ENCODE assay signal across 23 cellular contexts in the genomic region with DNA sequence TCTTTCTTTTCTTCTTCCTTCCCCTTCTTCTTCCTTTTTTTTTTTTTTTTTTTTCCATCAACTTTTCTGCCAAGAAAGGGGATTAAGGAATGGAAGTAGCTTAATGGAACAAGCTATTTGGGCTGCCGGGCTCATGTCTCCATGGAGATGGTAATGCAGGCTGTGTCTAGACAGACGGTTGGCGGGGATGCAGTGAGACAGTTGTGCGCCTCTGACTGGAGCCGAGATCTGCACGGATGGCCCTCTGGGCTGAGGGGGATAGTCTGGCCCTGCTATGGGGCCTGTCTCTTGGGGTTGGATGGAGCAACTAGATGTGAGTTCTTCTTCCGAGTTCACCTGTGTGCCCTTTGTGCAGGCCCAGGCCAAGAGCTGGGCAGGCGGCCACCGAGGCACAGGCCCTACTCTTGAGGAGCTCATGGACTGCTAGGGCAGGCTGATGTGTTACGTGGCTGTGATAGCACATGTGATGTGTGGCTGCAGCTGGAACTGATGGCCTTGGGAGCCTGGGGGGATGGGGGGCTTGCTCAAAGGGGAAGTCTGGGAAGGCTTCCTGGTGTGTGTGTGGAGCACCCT. TPM values are rescaled to one million over a fixed set of nuclear protein-coding genes. Genes with fewer than 3 reads are reported as not detected.
"Had no signal": no experiment of that assay in that cellular context is flagged by ENCODE, and none has a peak within 500 bp of the region (broad histone marks: within the 10 kb centered on the region; RNA-seq: fewer than 3 reads in every experiment).

No MANE protein-coding gene starts in this region.

- DNase-seq: activated CD4-positive, alpha-beta T cell treated with anti-CD3 and anti-CD28 coated beads, Interleukin-2, amount 50 U/mL, for 48 hours; activated CD4-positive, CD25-positive, alpha-beta regulatory T cell treated with anti-CD3 and anti-CD28 coated beads, Interleukin-2, amount 50 U/mL, for 72 hours; activated CD8-positive, alpha-beta memory T cell treated with anti-CD3 and anti-CD28 coated beads, Interleukin-2, amount 10 ng/mL, durations not matched to agents 7 days and 5 days; activated effector memory CD4-positive, alpha-beta T cell treated with Interleukin-2 at 50 U/mL for 16 hours; activated naive CD4-positive, alpha-beta T cell treated with anti-CD3 and anti-CD28 coated beads, Interleukin-2, amount 50 U/mL, for 16 hours; activated T-cell treated with anti-CD3 and anti-CD28 coated beads, Interleukin-2, amount 50 U/mL, for 1 hour; body of pancreas; effector memory CD8-positive, alpha-beta T cell; heart right ventricle; islet precursor cell; stimulated activated CD4-positive, alpha-beta T cell treated with anti-CD3 and anti-CD28 coated beads, Interleukin-4, amount 100 ng/mL, for 4 hours; stimulated activated CD8-positive, alpha-beta memory T cell treated with anti-CD3 and anti-CD28 coated beads, Interleukin-4, amount 100 ng/mL, for 48 hours; stimulated activated naive CD8-positive, alpha-beta T cell treated with anti-CD3 and anti-CD28 coated beads, Interleukin-15, Interleukin-2, amounts not matched to agents 100 U/mL and 50 U/mL, for 24 hours; T-cell; T-helper 9 cell; trophoblast cell had no signal

- H3K4me3 ChIP-seq: adrenal gland, body of pancreas, heart right ventricle, lung, suprapubic skin had no signal

- H3K4me1 Mint-ChIP-seq: activated CD8-positive, alpha-beta memory T cell treated with anti-CD3 and anti-CD28 coated beads, Interleukin-2, amount 10 ng/mL, durations not matched to agents 7 days and 5 days; central memory CD8-positive, alpha-beta T cell; T-cell had no signal

- ATAC-seq: activated CD8-positive, alpha-beta memory T cell treated with anti-CD3 and anti-CD28 coated beads, Interleukin-2, amount 10 ng/mL, durations not matched to agents 7 days and 5 days; body of pancreas; effector memory CD8-positive, alpha-beta T cell; heart right ventricle; stimulated activated naive CD8-positive, alpha-beta T cell treated with anti-CD3 and anti-CD28 coated beads, Interleukin-15, Interleukin-2, amounts not matched to agents 100 U/mL and 50 U/mL, for 24 hours; T-cell had no signal

- H2AFZ ChIP-seq: parathyroid adenoma had no signal

- H3K27me3 Mint-ChIP-seq: activated CD8-positive, alpha-beta memory T cell treated with anti-CD3 and anti-CD28 coated beads, Interleukin-2, amount 10 ng/mL, durations not matched to agents 7 days and 5 days had no signal

- H3K27ac ChIP-seq: adrenal gland, body of pancreas, epithelial cell of prostate, heart right ventricle, neutrophil, parathyroid adenoma, suprapubic skin had no signal

- H3K27me3 ChIP-seq: adrenal gland, body of pancreas, suprapubic skin had no signal

- H3K9ac ChIP-seq: parathyroid adenoma had no signal

- H3K4me3 Mint-ChIP-seq: activated CD8-positive, alpha-beta memory T cell treated with anti-CD3 and anti-CD28 coated beads, Interleukin-2, amount 10 ng/mL, durations not matched to agents 7 days and 5 days; central memory CD8-positive, alpha-beta T cell; effector memory CD8-positive, alpha-beta T cell; T-cell had no signal

- H3K9me3 Mint-ChIP-seq: central memory CD8-positive, alpha-beta T cell; effector memory CD8-positive, alpha-beta T cell; T-cell had no signal

- H3K9me3 ChIP-seq: adrenal gland, body of pancreas, heart right ventricle, neutrophil, suprapubic skin had no signal

- H3K36me3 Mint-ChIP-seq: activated CD8-positive, alpha-beta memory T cell treated with anti-CD3 and anti-CD28 coated beads, Interleukin-2, amount 10 ng/mL, durations not matched to agents 7 days and 5 days; T-cell had no signal

- H3K79me2 ChIP-seq: parathyroid adenoma had no signal

- H3K4me1 ChIP-seq: adrenal gland, body of pancreas, heart right ventricle, parathyroid adenoma, suprapubic skin had no signal

- H3K27ac Mint-ChIP-seq: activated CD8-positive, alpha-beta memory T cell treated with anti-CD3 and anti-CD28 coated beads, Interleukin-2, amount 10 ng/mL, durations not matched to agents 7 days and 5 days; effector memory CD8-positive, alpha-beta T cell; T-cell had no signal

- H3K36me3 ChIP-seq: adrenal gland, heart right ventricle, neutrophil, suprapubic skin had no signal

RNA-seq across cellular contexts. Expression of a gene that starts 45.6 kb away (rescaled TPM):
- total RNA-seq: activated CD8-positive, alpha-beta memory T cell treated with anti-CD3 and anti-CD28 coated beads, Interleukin-2, amount 10 ng/mL, durations not matched to agents 7 days and 5 days; suprapubic skin; T-cell had no signal
